ENCODE assay signal across 1 cellular context in the genomic region with DNA sequence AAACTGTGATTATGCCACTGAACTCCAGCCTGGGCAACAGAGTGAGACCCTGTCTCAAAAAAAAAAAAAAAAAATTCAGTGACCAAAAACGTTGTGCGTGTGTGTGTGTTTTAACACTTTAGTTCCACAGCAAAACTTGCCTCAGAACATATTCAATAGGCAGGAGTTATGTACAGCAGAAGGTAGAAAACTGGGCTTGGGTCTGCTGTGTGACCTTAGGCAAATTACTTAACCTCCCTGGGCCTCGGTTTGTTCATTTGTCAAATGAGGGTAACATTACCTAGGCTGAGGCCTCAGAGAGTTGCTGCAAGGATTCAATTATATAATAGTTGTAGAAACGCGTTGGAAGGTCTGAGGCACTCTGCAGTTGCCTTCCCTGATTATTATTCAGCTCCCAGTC.
TF ChIP-seq lines count a peak whose summit lies in the region.

No MANE protein-coding gene starts in this region.

TF ChIP-seq in GM23338, 12 proteins besides CTCF, POLR2A, EP300 and RAD21 (continued from another document):
- no peak for TF ChIP-seq ZNF462 (CRISPR knock-in tag; IDR thresholded peaks at IDR 0.05)
- TF ChIP-seq, protein P1, sequence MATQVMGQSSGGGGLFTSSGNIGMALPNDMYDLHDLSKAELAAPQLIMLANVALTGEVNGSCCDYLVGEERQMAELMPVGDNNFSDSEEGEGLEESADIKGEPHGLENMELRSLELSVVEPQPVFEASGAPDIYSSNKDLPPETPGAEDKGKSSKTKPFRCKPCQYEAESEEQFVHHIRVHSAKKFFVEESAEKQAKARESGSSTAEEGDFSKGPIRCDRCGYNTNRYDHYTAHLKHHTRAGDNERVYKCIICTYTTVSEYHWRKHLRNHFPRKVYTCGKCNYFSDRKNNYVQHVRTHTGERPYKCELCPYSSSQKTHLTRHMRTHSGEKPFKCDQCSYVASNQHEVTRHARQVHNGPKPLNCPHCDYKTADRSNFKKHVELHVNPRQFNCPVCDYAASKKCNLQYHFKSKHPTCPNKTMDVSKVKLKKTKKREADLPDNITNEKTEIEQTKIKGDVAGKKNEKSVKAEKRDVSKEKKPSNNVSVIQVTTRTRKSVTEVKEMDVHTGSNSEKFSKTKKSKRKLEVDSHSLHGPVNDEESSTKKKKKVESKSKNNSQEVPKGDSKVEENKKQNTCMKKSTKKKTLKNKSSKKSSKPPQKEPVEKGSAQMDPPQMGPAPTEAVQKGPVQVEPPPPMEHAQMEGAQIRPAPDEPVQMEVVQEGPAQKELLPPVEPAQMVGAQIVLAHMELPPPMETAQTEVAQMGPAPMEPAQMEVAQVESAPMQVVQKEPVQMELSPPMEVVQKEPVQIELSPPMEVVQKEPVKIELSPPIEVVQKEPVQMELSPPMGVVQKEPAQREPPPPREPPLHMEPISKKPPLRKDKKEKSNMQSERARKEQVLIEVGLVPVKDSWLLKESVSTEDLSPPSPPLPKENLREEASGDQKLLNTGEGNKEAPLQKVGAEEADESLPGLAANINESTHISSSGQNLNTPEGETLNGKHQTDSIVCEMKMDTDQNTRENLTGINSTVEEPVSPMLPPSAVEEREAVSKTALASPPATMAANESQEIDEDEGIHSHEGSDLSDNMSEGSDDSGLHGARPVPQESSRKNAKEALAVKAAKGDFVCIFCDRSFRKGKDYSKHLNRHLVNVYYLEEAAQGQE (IDR thresholded peaks at IDR 0.05; ENCODE audit: unreplicated experiment) = no peak
